Comparison of ENCODE assay signal across 1 cellular context in the genomic region with DNA sequence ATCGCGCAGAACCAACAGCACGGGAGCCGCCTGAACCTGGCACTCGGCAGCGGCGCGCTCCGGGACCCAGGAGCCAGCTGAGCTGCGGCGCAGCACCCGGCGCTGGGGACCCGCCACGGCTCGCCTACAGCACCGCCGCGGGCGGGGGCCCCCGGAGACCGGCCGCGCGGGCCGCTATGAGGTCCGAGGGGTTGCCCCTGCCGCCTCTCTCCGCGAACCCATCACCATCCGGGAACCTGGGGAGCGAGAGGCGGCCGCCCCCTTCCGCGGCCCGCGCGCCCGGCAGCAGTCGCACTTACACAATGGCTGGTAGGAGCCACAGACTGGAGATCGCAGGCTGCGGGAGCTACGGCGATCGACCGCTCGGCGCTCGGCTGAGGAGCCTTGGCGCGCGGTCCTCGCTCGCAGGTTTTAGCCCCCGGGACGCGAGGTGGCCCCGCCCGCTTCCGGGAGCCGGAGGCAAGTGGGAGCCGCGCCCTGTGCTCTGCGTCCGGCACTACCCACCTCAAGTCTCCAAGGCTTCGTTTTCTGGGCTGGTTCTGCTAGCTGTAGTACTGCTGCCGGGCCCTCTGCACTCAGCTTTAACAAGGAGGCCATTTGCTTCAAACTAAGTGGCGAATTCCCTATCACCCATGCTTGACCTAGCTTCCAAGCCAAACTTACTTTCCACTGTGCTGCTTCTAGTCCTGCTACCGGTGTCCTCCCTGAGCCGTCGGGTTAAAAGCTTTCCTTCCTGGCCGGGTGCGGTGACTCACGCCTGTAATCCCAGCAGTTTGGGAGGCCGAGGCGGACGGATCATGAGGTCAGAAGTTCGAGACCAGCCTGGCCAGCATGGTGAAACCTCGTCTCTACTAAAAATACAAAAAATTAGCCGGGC.
A peak's percentile ranks its signal among the peaks of the same experiment; 100 is the strongest.
TF ChIP-seq lines count a peak whose summit lies in the region.

Gene TPK1, minus strand, starts transcription at position 386 of the 877 bp plus-strand sequence. CDS start 451 bp downstream, outside the sequence.

TF ChIP-seq in HepG2, 621 proteins besides CTCF, POLR2A, EP300 and RAD21 (continued from another document and continues in another):
- TF ChIP-seq, protein P1, sequence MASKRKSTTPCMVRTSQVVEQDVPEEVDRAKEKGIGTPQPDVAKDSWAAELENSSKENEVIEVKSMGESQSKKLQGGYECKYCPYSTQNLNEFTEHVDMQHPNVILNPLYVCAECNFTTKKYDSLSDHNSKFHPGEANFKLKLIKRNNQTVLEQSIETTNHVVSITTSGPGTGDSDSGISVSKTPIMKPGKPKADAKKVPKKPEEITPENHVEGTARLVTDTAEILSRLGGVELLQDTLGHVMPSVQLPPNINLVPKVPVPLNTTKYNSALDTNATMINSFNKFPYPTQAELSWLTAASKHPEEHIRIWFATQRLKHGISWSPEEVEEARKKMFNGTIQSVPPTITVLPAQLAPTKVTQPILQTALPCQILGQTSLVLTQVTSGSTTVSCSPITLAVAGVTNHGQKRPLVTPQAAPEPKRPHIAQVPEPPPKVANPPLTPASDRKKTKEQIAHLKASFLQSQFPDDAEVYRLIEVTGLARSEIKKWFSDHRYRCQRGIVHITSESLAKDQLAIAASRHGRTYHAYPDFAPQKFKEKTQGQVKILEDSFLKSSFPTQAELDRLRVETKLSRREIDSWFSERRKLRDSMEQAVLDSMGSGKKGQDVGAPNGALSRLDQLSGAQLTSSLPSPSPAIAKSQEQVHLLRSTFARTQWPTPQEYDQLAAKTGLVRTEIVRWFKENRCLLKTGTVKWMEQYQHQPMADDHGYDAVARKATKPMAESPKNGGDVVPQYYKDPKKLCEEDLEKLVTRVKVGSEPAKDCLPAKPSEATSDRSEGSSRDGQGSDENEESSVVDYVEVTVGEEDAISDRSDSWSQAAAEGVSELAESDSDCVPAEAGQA (IDR thresholded peaks at IDR 0.05; ENCODE audit: low read depth): peak; percentile 57; the same call in 1 of the 2 replicates
- TF ChIP-seq, protein P1 (CRISPR knock-in tag; IDR thresholded peaks at IDR 0.05; ENCODE audit: borderline replicate concordance): no peak
- TF ChIP-seq KIAA2018 (CRISPR knock-in tag; IDR thresholded peaks at IDR 0.05; ENCODE audit: borderline replicate concordance) (no peak), HNRNPLL (IDR thresholded peaks at IDR 0.05; ENCODE audit: low read depth, low read length, poor library complexity, severe bottlenecking) (peak; percentile 87), GATAD2A (CRISPR knock-in tag; IDR thresholded peaks at IDR 0.05) (peak; percentile 50), PAXIP1 (CRISPR knock-in tag; conservative IDR thresholded peaks at IDR 0.05) (0 out of 2 replicates have a peak, but pooled peaks have one; percentile 26), NFKBIZ (CRISPR knock-in tag; IDR thresholded peaks at IDR 0.05) (0 out of 2 replicates have a peak, but pooled peaks have one; percentile 39), KLF15 (CRISPR knock-in tag; IDR thresholded peaks at IDR 0.05; ENCODE audit: borderline replicate concordance) (0 out of 2 replicates have a peak, but pooled peaks have one; percentile 67), TEAD3 (CRISPR knock-in tag; optimal IDR thresholded peaks at IDR 0.05; ENCODE audit: borderline replicate concordance) (peak; percentile 61), HNF4A (CRISPR knock-in tag; IDR thresholded peaks at IDR 0.05) (peak; percentile 40), MAX (IDR thresholded peaks at IDR 0.05) (peak; percentile 85), SRY (CRISPR knock-in tag; IDR thresholded peaks at IDR 0.05) (peak; percentile 85), ZNF577 (CRISPR knock-in tag; IDR thresholded peaks at IDR 0.05; ENCODE audit: borderline replicate concordance, low read depth) (no peak), POLR2G (IDR thresholded peaks at IDR 0.05; ENCODE audit: low read depth, low read length) (peak; percentile 74), ZNF280D (CRISPR knock-in tag; IDR thresholded peaks at IDR 0.05) (peak; percentile 73), ZNF333 (CRISPR knock-in tag; IDR thresholded peaks at IDR 0.05; ENCODE audit: borderline replicate concordance) (no peak), FOXK1 (CRISPR knock-in tag; IDR thresholded peaks at IDR 0.05; ENCODE audit: borderline replicate concordance, low read depth) (peak; percentile 70; the same call in 1 of the 2 replicates), BCL6 (CRISPR knock-in tag; IDR thresholded peaks at IDR 0.05) (peak; percentile 65), MAFK (conservative IDR thresholded peaks at IDR 0.05 in 1 of 2, IDR thresholded peaks at IDR 0.05 in 1 of 2; ENCODE audit: low read length in 2 of 2) (no peak), ZBTB20 (CRISPR knock-in tag; IDR thresholded peaks at IDR 0.05; ENCODE audit: borderline replicate concordance, low read depth) (peak; percentile 66; the same call in 1 of the 2 replicates)
